Comparison of ENCODE assay signal across 9 cellular contexts in genomic region chrX:65528705-65529340, GRCh38. TPM values are rescaled to one million over a fixed set of nuclear protein-coding genes. Genes with fewer than 3 reads are reported as not detected.
DNase-seq lines count a peak whose midpoint lies in the region; ATAC-seq and TF ChIP-seq lines count a peak whose summit lies in the region.
"Had no signal": no experiment of that assay in that cellular context is flagged by ENCODE, and none has a peak within 500 bp of the region (broad histone marks: within the 10 kb centered on the region; RNA-seq: fewer than 3 reads in every experiment).

No MANE protein-coding gene starts in this region.

- H2AK5ac ChIP-seq in mesendoderm (ENCODE audit: low read length), result no peak overlapping the region

- H3K4me3 ChIP-seq in Karpas-422 (ENCODE audit: low read length) (no peak overlapping the region), coronary artery (no peak overlapping the region), mesendoderm (ENCODE audit: low read length) (no peak overlapping the region)
- H3K4me3 ChIP-seq: SK-N-MC had no signal

- H3K36me3 ChIP-seq in Karpas-422 (ENCODE audit: insufficient read depth, low read length) (no peaks in the 10 kb centered on the region; the same call in 1 of the 2 replicates), mesendoderm (ENCODE audit: control insufficient read depth, insufficient read depth, low read length) (peaks cover 1% of the 10 kb centered on the region)

- no peaks in the 10 kb centered on the region for H3K27me3 ChIP-seq in Karpas-422 (ENCODE audit: low read length)
- H3K27me3 ChIP-seq in mesendoderm (ENCODE audit: insufficient read depth, low read length, poor library complexity), result no peaks in the 10 kb centered on the region

- H3K23ac ChIP-seq in mesendoderm (ENCODE audit: low read length), result no peak overlapping the region

- peaks cover 4% of the 10 kb centered on the region; the same call in 1 of the 2 replicates for H4K20me1 ChIP-seq in Karpas-422 (ENCODE audit: insufficient read depth, low read depth, low read length)

- H2BK15ac ChIP-seq in mesendoderm (replicated peaks; ENCODE audit: low read depth), result no peak overlapping the region

- no peak overlapping the region for H4K5ac ChIP-seq in mesendoderm (ENCODE audit: low read length)

- H2BK5ac ChIP-seq in mesendoderm (ENCODE audit: low read length), result no peak overlapping the region

- H3K4me2 ChIP-seq in Karpas-422 (ENCODE audit: low read depth, low read length, poor library complexity, severe bottlenecking), result no peak overlapping the region
- no peak overlapping the region for H3K4me2 ChIP-seq in mesendoderm (ENCODE audit: low read length)

- no peak overlapping the region for H3K9ac ChIP-seq in Karpas-422 (ENCODE audit: low read length)
- no peak overlapping the region for H3K9ac ChIP-seq in mesendoderm (ENCODE audit: low read length)

- H3K18ac ChIP-seq in mesendoderm (ENCODE audit: low read length), result no peak overlapping the region

- H2BK120ac ChIP-seq in mesendoderm (ENCODE audit: low read depth, low read length), result no peak overlapping the region

- no peaks in the 10 kb centered on the region for H3K9me2 ChIP-seq in Karpas-422 (replicated peaks; ENCODE audit: insufficient read depth, low read length)

- no CpG with 5 or more reads among the region's 9 CpGs for WGBS in mesendoderm (ENCODE audit: extremely low coverage, insufficient coverage, low lambda C conversion rate)

- TF ChIP-seq CTCF in C4-2B (conservative IDR thresholded peaks at IDR 0.05) (peak; percentile 91), coronary artery (IDR thresholded peaks at IDR 0.05) (peak; percentile 95)

- no peak overlapping the region for H3K27ac ChIP-seq in C4-2B
- no peak overlapping the region for H3K27ac ChIP-seq in Karpas-422 (ENCODE audit: low read length)
- H3K27ac ChIP-seq in coronary artery, result no peak overlapping the region
- H3K27ac ChIP-seq in mesendoderm (ENCODE audit: low read depth, low read length), result no peak overlapping the region
- H3K27ac ChIP-seq: SK-N-MC had no signal

- peak overlapping the region; percentile 34 for H3K56ac ChIP-seq in mesendoderm (ENCODE audit: low read length)

- H3K79me1 ChIP-seq in mesendoderm (ENCODE audit: low read length), result peaks cover 1% of the 10 kb centered on the region

- H3K4me1 ChIP-seq in Karpas-422 (ENCODE audit: low read length) (peaks cover 8% of the 10 kb centered on the region), mesendoderm (ENCODE audit: control insufficient read depth, low read depth, low read length) (no peaks in the 10 kb centered on the region)

- H2AFZ ChIP-seq in Karpas-422 (ENCODE audit: low read length), result no peak overlapping the region

- no peaks in the 10 kb centered on the region for H3K9me3 ChIP-seq in Karpas-422 (ENCODE audit: low read length)

- no peak overlapping the region for H4K8ac ChIP-seq in mesendoderm (ENCODE audit: low read depth, low read length)

- peaks cover 26% of the 10 kb centered on the region for H3K79me2 ChIP-seq in Karpas-422 (ENCODE audit: low read length)
- peaks cover 17% of the 10 kb centered on the region for H3K79me2 ChIP-seq in mesendoderm (ENCODE audit: control insufficient read depth, insufficient read depth, low read length)

- H3K4ac ChIP-seq in mesendoderm (ENCODE audit: low read depth, low read length), result no peak overlapping the region

- DNase-seq in Karpas-422 (peak; percentile 86), coronary artery (ENCODE audit: low spot score) (no peak), mesendoderm (peak; percentile 51)
- peak; percentile 70 for DNase-seq in activated CD4-positive, CD25-positive, alpha-beta regulatory T cell treated with anti-CD3 and anti-CD28 coated beads, Interleukin-2, amount 50 U/mL, for 72 hours
- peak; percentile 61 for DNase-seq in stimulated activated naive CD8-positive, alpha-beta T cell treated with anti-CD3 and anti-CD28 coated beads, Interleukin-15, Interleukin-2, amounts not matched to agents 100 U/mL and 50 U/mL, for 24 hours

- ATAC-seq in GM18907 (IDR thresholded peaks at IDR 0.05; ENCODE audit: unreplicated experiment) (peak; percentile 64), HG03571 (IDR thresholded peaks at IDR 0.05; ENCODE audit: unreplicated experiment) (no peak)
- ATAC-seq in stimulated activated naive CD8-positive, alpha-beta T cell treated with anti-CD3 and anti-CD28 coated beads, Interleukin-15, Interleukin-2, amounts not matched to agents 100 U/mL and 50 U/mL, for 24 hours, result no peak

RNA-seq across cellular contexts. Expression of gene LAS1L, which starts 5.8 kb away (rescaled TPM):
- total RNA-seq in Karpas-422 (2014; rRNA removed; shearing (Covaris generic); ENCODE audit: low replicate concordance), result 19.2 and 36.0 TPM in 2 replicates
- 41.3 TPM for polyA plus RNA-seq in mesendoderm (2013, experiment 1 of 2)
- polyA plus RNA-seq in mesendoderm (2013, experiment 2 of 2), result 42.3 TPM
